ENCODE assay signal across 2 cellular contexts in the genomic region with DNA sequence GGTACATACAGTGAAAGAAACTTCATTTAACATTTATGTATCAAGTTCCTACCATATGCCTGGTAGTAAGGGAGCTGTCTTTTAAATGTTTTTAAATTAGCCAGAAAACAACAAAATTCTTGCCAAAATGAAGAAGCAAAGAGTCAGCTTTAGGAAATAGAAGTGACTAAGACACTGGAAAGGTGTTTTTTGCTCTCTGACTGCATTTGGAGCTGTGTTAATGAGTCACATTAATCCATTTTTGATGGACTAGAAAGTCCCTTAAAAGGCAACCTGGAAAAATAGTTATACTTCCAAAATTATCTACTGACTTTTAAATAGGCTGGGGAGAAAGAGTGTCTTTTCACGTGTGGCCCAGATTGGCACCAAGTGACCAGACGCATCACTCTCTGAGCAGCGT.
TF ChIP-seq lines count a peak whose summit lies in the region.

No MANE protein-coding gene starts in this region.

TF ChIP-seq in HCT116, 20 proteins besides CTCF, POLR2A, EP300 and RAD21:
- TF ChIP-seq EZH2phosphoT487 (IDR thresholded peaks at IDR 0.05; ENCODE audit: borderline replicate concordance) (no peak), REST (IDR thresholded peaks at IDR 0.05; ENCODE audit: low read depth) (no peak), TCF7L2 (IDR thresholded peaks at IDR 0.05; ENCODE audit: borderline replicate concordance, extremely low read depth, insufficient read depth, insufficient read length) (no peak), SIN3A (IDR thresholded peaks at IDR 0.05; ENCODE audit: low read depth) (no peak)

TF ChIP-seq in H1, 55 proteins besides CTCF, POLR2A, EP300 and RAD21:
- TF ChIP-seq SAP30 (IDR thresholded peaks at IDR 0.05; ENCODE audit: insufficient read depth, insufficient replicate concordance, low read length) = no peak
- no peak for TF ChIP-seq USF2 (IDR thresholded peaks at IDR 0.05; ENCODE audit: low read length)
- TF ChIP-seq FOSL1 (IDR thresholded peaks at IDR 0.05; ENCODE audit: insufficient read depth, low read depth, low read length) = no peak
- no peak for TF ChIP-seq CEBPB (IDR thresholded peaks at IDR 0.05; ENCODE audit: low read depth, low read length)
- no peak for TF ChIP-seq TEAD4 (IDR thresholded peaks at IDR 0.05; ENCODE audit: low read depth, low read length)
- TF ChIP-seq BACH1 (IDR thresholded peaks at IDR 0.05; ENCODE audit: low read length) = no peak
- no peak for TF ChIP-seq SRF (IDR thresholded peaks at IDR 0.05; ENCODE audit: low read depth, low read length)
- TF ChIP-seq POLR2AphosphoS5 (IDR thresholded peaks at IDR 0.05; ENCODE audit: low read depth, low read length) = no peak
- TF ChIP-seq TAF7 (optimal IDR thresholded peaks at IDR 0.05; ENCODE audit: borderline replicate concordance, low read depth, low read length) = no peak
- no peak for TF ChIP-seq SP4 (IDR thresholded peaks at IDR 0.05; ENCODE audit: low read length)
- TF ChIP-seq BCL11A (IDR thresholded peaks at IDR 0.05; ENCODE audit: low read depth in 2 of 2, low read length in 2 of 2) = no peak
